Comparison of ENCODE assay signal across 8 cellular contexts in the genomic region with DNA sequence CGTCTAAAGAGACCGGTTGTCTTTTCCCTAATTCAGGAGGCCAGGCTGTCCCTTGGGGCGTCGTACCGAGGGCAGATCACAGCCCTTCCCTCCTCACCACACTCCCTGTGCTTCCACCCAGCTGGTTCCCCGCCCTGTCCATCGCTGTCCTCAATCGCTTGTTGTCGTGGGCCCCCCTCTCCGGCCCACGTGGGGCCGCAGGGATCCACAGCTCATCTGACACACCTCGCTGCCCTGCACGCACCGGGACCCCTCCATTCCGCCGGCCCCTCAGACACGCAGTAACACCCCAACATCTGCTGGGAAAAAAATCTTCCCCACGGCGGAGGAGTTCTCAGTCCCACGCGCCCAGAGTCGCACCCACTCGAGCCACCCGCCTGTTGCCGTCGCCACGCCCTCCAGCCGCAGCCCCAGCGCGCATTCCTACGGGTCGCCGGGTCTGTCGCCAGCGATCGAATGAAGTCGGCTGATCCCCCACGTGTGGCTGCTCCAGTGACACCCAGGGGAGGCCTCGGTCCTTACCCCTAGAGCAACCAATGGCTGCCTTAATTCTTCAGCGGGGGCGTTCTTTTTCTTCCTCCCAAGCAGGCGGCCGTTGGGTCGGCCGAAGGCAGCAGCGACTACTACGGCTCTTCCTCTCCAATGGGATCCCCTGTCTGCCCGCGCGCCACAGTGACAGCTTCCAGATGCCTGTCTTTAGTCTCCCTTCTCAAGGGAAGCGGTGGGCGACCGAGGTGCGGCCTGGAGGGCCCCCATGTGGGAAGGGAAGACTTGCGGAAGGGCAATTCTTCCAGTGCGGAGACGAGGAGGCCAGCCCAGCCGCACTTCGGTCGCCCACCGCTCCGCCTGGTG. TPM values are rescaled to one million over a fixed set of nuclear protein-coding genes. Genes with fewer than 3 reads are reported as not detected.
DNase-seq lines count a peak whose midpoint lies in the region; ATAC-seq and TF ChIP-seq lines count a peak whose summit lies in the region.

No MANE protein-coding gene starts in this region.

- TF ChIP-seq CTCF in fibroblast of the aortic adventitia (IDR thresholded peaks at IDR 0.05; ENCODE audit: insufficient read depth, low read length) = no peak
- TF ChIP-seq CTCF in neural crest cell (conservative IDR thresholded peaks at IDR 0.05) = no peak
- TF ChIP-seq CTCF in suprapubic skin (IDR thresholded peaks at IDR 0.05) = no peak

- peak in 1 of 2 donors; percentile 12 for TF ChIP-seq POLR2A in suprapubic skin (IDR thresholded peaks at IDR 0.05)

- peaks cover 49% of the 10 kb centered on the region for H3K4me1 ChIP-seq in suprapubic skin

- no peaks in the 10 kb centered on the region for H3K36me3 ChIP-seq in suprapubic skin

- no peaks in the 10 kb centered on the region for H3K27me3 Mint-ChIP-seq in neural crest cell (ENCODE audit: low read depth)

- H3K9me3 Mint-ChIP-seq in neural crest cell = no peaks in the 10 kb centered on the region

- peak overlapping the region; percentile 91 for H3K4me3 ChIP-seq in fibroblast of the aortic adventitia (ENCODE audit: low read depth, low read length)
- H3K4me3 ChIP-seq in suprapubic skin = peak overlapping the region; percentile 81

- H3K4me3 Mint-ChIP-seq in neural crest cell = peak overlapping the region; percentile 90

- no peaks in the 10 kb centered on the region for H3K9me3 ChIP-seq in suprapubic skin

- peak; percentile 42 for DNase-seq in COR-L47 (lab: John Stamatoyannopoulos, UW)
- peak; percentile 82 for DNase-seq in RPMI7951 (ENCODE audit: low read depth)
- DNase-seq in activated T-helper 9 cell treated with anti-CD3 and anti-CD28 coated beads, Interleukin-2, amount 50 U/mL, for 16 hours (ENCODE audit: low read depth) = peak; percentile 40
- peak; percentile 62 for DNase-seq in fibroblast of the aortic adventitia (ENCODE audit: low read depth)
- DNase-seq in neural crest cell (ENCODE audit: low read depth, low spot score) = peak; percentile 61
- DNase-seq in suprapubic skin (ENCODE audit: low spot score in 2 of 2) = peak; percentile 88 to 89

- peak overlapping the region; percentile 96 for H3K27ac ChIP-seq in suprapubic skin

- ATAC-seq in GM19467 (IDR thresholded peaks at IDR 0.05; ENCODE audit: unreplicated experiment) = peak; percentile 45
- ATAC-seq in HG03575 (IDR thresholded peaks at IDR 0.05; ENCODE audit: extremely low read depth, insufficient number of reproducible peaks, low FRiP score, unreplicated experiment) = peak; percentile 24

- no peaks in the 10 kb centered on the region for H3K27me3 ChIP-seq in suprapubic skin

- TF ChIP-seq EP300 in suprapubic skin (IDR thresholded peaks at IDR 0.05) = no peak

- peaks cover 57% of the 10 kb centered on the region for H3K4me1 Mint-ChIP-seq in neural crest cell

- H3K36me3 Mint-ChIP-seq in neural crest cell (ENCODE audit: low read depth) = peaks cover 7% of the 10 kb centered on the region

- WGBS in suprapubic skin = 1% methylated on average over 34 of the region's 63 CpGs

- H3K27ac Mint-ChIP-seq in neural crest cell (ENCODE audit: unreplicated experiment) = peak overlapping the region; percentile 59

RNA-seq across cellular contexts. Expression of a gene that starts 0.9 kb away (rescaled TPM):
- 90.5 and 95.3 TPM in 2 replicates for total RNA-seq in RPMI7951 (2014; rRNA removed; shearing (Covaris generic))
- total RNA-seq in fibroblast of the aortic adventitia (ENCODE audit: low replicate concordance) (280 and 436 TPM in 2 replicates), neural crest cell (187 and 192 TPM in 2 replicates), suprapubic skin (10 to 100 TPM; 18.6 to 41.6 (median 25.1) TPM)

RNA-seq across cellular contexts. Expression of a gene that starts 50.7 kb away (rescaled TPM):
- not detected in 2 replicates for total RNA-seq in RPMI7951 (2014; rRNA removed; shearing (Covaris generic))
- total RNA-seq in fibroblast of the aortic adventitia (ENCODE audit: low replicate concordance) (not detected in 2 replicates), neural crest cell (not detected in 2 replicates), suprapubic skin (1 to 10 TPM; 1.9 to 3.6 (median 3.3) TPM)

Comparison
In these comparisons a context has a peak if more than half of its experiments do, and no peak if none do; other contexts are left out.
1. Peak in every context shown above with its lines: DNase-seq, ATAC-seq, H3K4me3 ChIP-seq and H3K27ac ChIP-seq.